In genomic region chr21:31586118-31586517, GRCh38 we compare ENCODE assay signal across 23 cellular contexts.
"Had no signal": no experiment of that assay in that cellular context is flagged by ENCODE, and none has a peak within 500 bp of the region (broad histone marks: within the 10 kb centered on the region; RNA-seq: fewer than 3 reads in every experiment).

No MANE protein-coding gene starts in this region.

- H3K27me3 ChIP-seq: esophagus muscularis mucosa, foreskin keratinocyte, gastroesophageal sphincter, heart left ventricle, hepatocyte, right lobe of liver, stomach, thyroid gland, vagina had no signal

- H3K4me1 ChIP-seq: esophagus muscularis mucosa, foreskin keratinocyte, gastroesophageal sphincter, heart left ventricle, parathyroid adenoma, right lobe of liver, stomach, thyroid gland, vagina had no signal

- H3K27ac ChIP-seq: esophagus muscularis mucosa, foreskin keratinocyte, gastroesophageal sphincter, heart left ventricle, hepatocyte, parathyroid adenoma, right lobe of liver, stomach, thyroid gland, vagina had no signal

- H3K9me3 ChIP-seq: esophagus muscularis mucosa, gastroesophageal sphincter, heart left ventricle, right lobe of liver, stomach, thyroid gland, vagina had no signal

- DNase-seq: dermis blood vessel endothelial cell; effector memory CD4-positive, alpha-beta T cell; foreskin keratinocyte; heart left ventricle; kidney; naive B cell; right lobe of liver; stimulated activated CD4-positive, alpha-beta T cell treated with anti-CD3 and anti-CD28 coated beads, Interleukin-12 subunit alpha, Interleukin-12 subunit beta, amount 100 ng/mL, for 4 hours; stimulated activated CD4-positive, alpha-beta T cell treated with anti-CD3 and anti-CD28 coated beads, Interleukin-1b, Interleukin-23, amount 100 ng/mL, for 48 hours; stimulated activated CD4-positive, alpha-beta T cell treated with anti-CD3 and anti-CD28 coated beads, Interleukin-4, amount 100 ng/mL, for 24 hours; stimulated activated naive CD4-positive, alpha-beta T cell treated with Interleukin-2 at 50 U/mL for 16 hours; stomach; thyroid gland had no signal

- H3K4me3 ChIP-seq: esophagus muscularis mucosa, gastroesophageal sphincter, heart left ventricle, hepatocyte, lung, right lobe of liver, smooth muscle cell, stomach, thyroid gland, vagina had no signal

- ATAC-seq: foreskin keratinocyte; gastroesophageal sphincter; heart left ventricle; left lobe of liver; natural killer cell treated with Interleukin-12 subunit alpha and Interleukin-12 subunit beta and Interleukin-15 and Interleukin-18, amount 100 ng/mL, for 72 hours; right lobe of liver; stimulated activated effector memory CD8-positive, alpha-beta T cell treated with anti-CD3 and anti-CD28 coated beads, Interleukin-12 subunit alpha, Interleukin-12 subunit beta, amount 100 ng/mL, for 72 hours had no signal

- H3K36me3 ChIP-seq: esophagus muscularis mucosa, gastroesophageal sphincter, heart left ventricle, right lobe of liver, stomach, thyroid gland, vagina had no signal
